In the genomic region with DNA sequence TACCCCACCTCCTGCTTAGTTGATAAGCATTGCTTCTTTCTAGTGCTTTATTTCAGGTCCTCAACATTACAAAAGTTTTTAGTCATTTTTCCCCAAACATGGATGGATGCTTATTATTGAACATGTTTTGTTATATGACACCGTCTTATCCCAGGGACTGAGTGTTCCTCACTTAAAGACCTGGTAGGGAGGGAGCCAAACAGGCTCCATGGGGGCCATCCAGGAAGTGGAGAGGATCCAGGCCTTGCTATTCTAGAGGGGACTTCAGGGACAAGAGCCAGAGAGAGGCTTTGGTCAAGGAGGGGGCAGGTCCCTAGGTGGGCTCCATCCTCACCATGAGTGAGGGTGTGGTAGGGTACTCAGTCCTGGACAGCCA, we compare ENCODE assay signal across 13 cellular contexts. TPM values are rescaled to one million over a fixed set of nuclear protein-coding genes. Genes with fewer than 3 reads are reported as not detected.
A peak's percentile ranks its signal among the peaks of the same experiment; 100 is the strongest.
DNase-seq lines count a peak whose midpoint lies in the region; ATAC-seq and TF ChIP-seq lines count a peak whose summit lies in the region.
"Had no signal": no experiment of that assay in that cellular context is flagged by ENCODE, and none has a peak within 500 bp of the region (broad histone marks: within the 10 kb centered on the region; RNA-seq: fewer than 3 reads in every experiment).

No MANE protein-coding gene starts in this region.

- no peaks in the 10 kb centered on the region for H3K9me2 ChIP-seq in SU-DHL-6 (replicated peaks; ENCODE audit: insufficient read depth, low read length)

- peak in 1 of 5 donors; percentile 6 for DNase-seq in CD8-positive, alpha-beta memory T cell
- DNase-seq in naive B cell (no peak), foreskin keratinocyte (no peak), CD1c-positive myeloid dendritic cell (ENCODE audit: extremely low spot score) (no peak)
- DNase-seq: cerebellar nuclear complex had no signal

- no peaks in the 10 kb centered on the region for H3K79me2 ChIP-seq in SU-DHL-6 (ENCODE audit: insufficient read depth, low read length)

- CTCF ChIA-PET in CD8-positive, alpha-beta memory T cell (lab: Charles Lee) = no interaction called here

- no peaks in the 10 kb centered on the region for H3F3A ChIP-seq in SU-DHL-6 (ENCODE audit: insufficient read depth)

- H3K9ac ChIP-seq in BLaER1 (no peak overlapping the region), SU-DHL-6 (ENCODE audit: low read length) (no peak overlapping the region)

- no peak overlapping the region for H3K27ac ChIP-seq in BLaER1
- H3K27ac ChIP-seq in CD8-positive, alpha-beta memory T cell (ENCODE audit: low read depth, low read length) = no peak overlapping the region
- H3K27ac ChIP-seq in SU-DHL-6 (ENCODE audit: low read depth, low read length) = no peak overlapping the region
- no peak overlapping the region for H3K27ac ChIP-seq in foreskin keratinocyte
- H3K27ac ChIP-seq: psoas muscle had no signal

- no peak for TF ChIP-seq CTCF in SU-DHL-6 (IDR thresholded peaks at IDR 0.05; ENCODE audit: insufficient read depth, low read length, poor library complexity, severe bottlenecking)
- TF ChIP-seq CTCF in foreskin keratinocyte (conservative IDR thresholded peaks at IDR 0.05) = no peak

- ATAC-seq in naive B cell (ENCODE audit: low read depth in 2 of 2) (no peak), foreskin keratinocyte (no peak), HG03565 (IDR thresholded peaks at IDR 0.05; ENCODE audit: unreplicated experiment) (no peak)

- POLR2A ChIA-PET in CD8-positive, alpha-beta memory T cell (lab: Charles Lee) = no interaction called here

- H3K27ac Mint-ChIP-seq in CD8-positive, alpha-beta memory T cell = no peak overlapping the region
- peak overlapping the region in 2 of 6 donors; percentile 20 to 95 for H3K27ac Mint-ChIP-seq in naive B cell

- H3K36me3 ChIP-seq in BLaER1 (no peaks in the 10 kb centered on the region), SU-DHL-6 (ENCODE audit: low read length) (no peaks in the 10 kb centered on the region)
- H3K36me3 ChIP-seq in CD8-positive, alpha-beta memory T cell (ENCODE audit: insufficient read depth, low read length) = no peaks in the 10 kb centered on the region

- H3K27me3 Mint-ChIP-seq in CD8-positive, alpha-beta memory T cell = peaks cover 88 to 96% of the 10 kb centered on the region in 2 donors
- H3K27me3 Mint-ChIP-seq in naive B cell = peaks cover 85 to 99% (median 98%) of the 10 kb centered on the region in 3 donors

- peaks cover 39 to 48% (median 47%) of the 10 kb centered on the region in 3 donors for H3K4me1 Mint-ChIP-seq in CD8-positive, alpha-beta memory T cell
- H3K4me1 Mint-ChIP-seq in naive B cell = peaks cover 40 to 51% (median 50%) of the 10 kb centered on the region in 3 donors

- peaks cover 0 to 13% (median 5%) of the 10 kb centered on the region in 5 donors for H3K9me3 Mint-ChIP-seq in CD8-positive, alpha-beta memory T cell
- peaks cover 2 to 33% (median 11%) of the 10 kb centered on the region in 7 donors for H3K9me3 Mint-ChIP-seq in naive B cell

- peak overlapping the region; percentile 97 for H3K4me2 ChIP-seq in BLaER1
- H3K4me2 ChIP-seq in SU-DHL-6 (ENCODE audit: low read depth, low read length, poor library complexity, severe bottlenecking) = peak overlapping the region; percentile 57

- H3K4me3 Mint-ChIP-seq in CD8-positive, alpha-beta memory T cell = peak overlapping the region in 6 of 7 donors; percentile 3 to 81 (median 72)
- H3K4me3 Mint-ChIP-seq in naive B cell = peak overlapping the region in 5 of 8 donors; percentile 34 to 88 (median 69)

- H3K27me3 ChIP-seq in BLaER1 = peaks cover 47% of the 10 kb centered on the region
- peaks cover 74% of the 10 kb centered on the region for H3K27me3 ChIP-seq in CD8-positive, alpha-beta memory T cell (ENCODE audit: insufficient read depth, low read length, poor library complexity, severe bottlenecking)
- H3K27me3 ChIP-seq in SU-DHL-6 (ENCODE audit: low read length) = no peaks in the 10 kb centered on the region
- H3K27me3 ChIP-seq in foreskin keratinocyte = peaks cover 93% of the 10 kb centered on the region

- peaks cover 46% of the 10 kb centered on the region for H3K4me1 ChIP-seq in BLaER1
- peaks cover 45% of the 10 kb centered on the region for H3K4me1 ChIP-seq in CD8-positive, alpha-beta memory T cell (ENCODE audit: insufficient read depth, low read length)
- H3K4me1 ChIP-seq in foreskin keratinocyte = no peaks in the 10 kb centered on the region

- H4K20me1 ChIP-seq in BLaER1 (peaks cover 39% of the 10 kb centered on the region), SU-DHL-6 (ENCODE audit: low read depth, low read length) (no peaks in the 10 kb centered on the region)

- peak overlapping the region; percentile 65; the same call in 1 of the 2 replicates for H3K4me3 ChIP-seq in BLaER1
- H3K4me3 ChIP-seq in CD8-positive, alpha-beta memory T cell (ENCODE audit: low read length) = no peak overlapping the region
- no peak overlapping the region for H3K4me3 ChIP-seq in SU-DHL-6 (ENCODE audit: insufficient read depth, low read length, poor library complexity, severe bottlenecking)

- H2AFZ ChIP-seq in SU-DHL-6 (ENCODE audit: low read depth, low read length, severe bottlenecking) = no peak overlapping the region

- H3K9me3 ChIP-seq in BLaER1 = peaks cover 12% of the 10 kb centered on the region
- H3K9me3 ChIP-seq in CD8-positive, alpha-beta memory T cell (ENCODE audit: low read length) = no peaks in the 10 kb centered on the region
- H3K9me3 ChIP-seq in SU-DHL-6 (ENCODE audit: insufficient read depth, low read length) = no peaks in the 10 kb centered on the region
- H3K9me3 ChIP-seq: psoas muscle had no signal

- peaks cover 0 to 1% (median 0%) of the 10 kb centered on the region in 3 donors for H3K36me3 Mint-ChIP-seq in CD8-positive, alpha-beta memory T cell
- peaks cover 5 to 21% of the 10 kb centered on the region in 2 donors for H3K36me3 Mint-ChIP-seq in naive B cell

RNA-seq across cellular contexts. Expression of gene SLC32A1, which starts 7.4 kb away (rescaled TPM):
- total RNA-seq in CD8-positive, alpha-beta memory T cell = not detected
- polyA plus RNA-seq in CD8-positive, alpha-beta memory T cell = not detected
- polyA plus RNA-seq in naive B cell (ENCODE audit: low read depth in 6 of 6) (not detected), foreskin keratinocyte (not detected in 2 replicates)
- total RNA-seq in foreskin keratinocyte = not detected in 2 replicates
- total RNA-seq: glomerular endothelial cell, kidney, psoas muscle, urinary bladder had no signal
- polyA plus RNA-seq: adipose tissue, psoas muscle, urinary bladder had no signal

RNA-seq across cellular contexts. Expression of gene ACTR5, which starts 16.5 kb away (rescaled TPM):
- 10 to 100 TPM; 12.2 to 12.6 TPM for total RNA-seq in CD8-positive, alpha-beta memory T cell
- 9.5 TPM for polyA plus RNA-seq in CD8-positive, alpha-beta memory T cell
- polyA plus RNA-seq in naive B cell (ENCODE audit: low read depth in 6 of 6) = 1 to 10 TPM; 3.5 to 9.6 (median 7.7) TPM
- 8.3 and 8.5 TPM in 2 replicates for total RNA-seq in foreskin keratinocyte
- polyA plus RNA-seq in foreskin keratinocyte = 6.5 and 7.0 TPM in 2 replicates
